In genomic region chr17:778096-778495, GRCh38 we compare ENCODE assay signal across 26 cellular contexts.
"Had no signal": no experiment of that assay in that cellular context is flagged by ENCODE, and none has a peak within 500 bp of the region (broad histone marks: within the 10 kb centered on the region; RNA-seq: fewer than 3 reads in every experiment).

No MANE protein-coding gene starts in this region.

- H3K27me3 ChIP-seq: brain microvascular endothelial cell, dorsolateral prefrontal cortex, esophagus squamous epithelium, gastroesophageal sphincter had no signal

- H3K9me3 ChIP-seq: esophagus squamous epithelium, gastroesophageal sphincter had no signal

- H3K9me3 Mint-ChIP-seq: activated CD4-positive, alpha-beta memory T cell treated with anti-CD3 and anti-CD28 coated beads for 36 hours; activated CD4-positive, alpha-beta T cell treated with anti-CD3 and anti-CD28 coated beads, Interleukin-2, amount 10 ng/mL, durations not matched to agents 24 days and 14 days; activated naive CD4-positive, alpha-beta T cell treated with anti-CD3 and anti-CD28 coated beads, Interleukin-2, amount 10 ng/mL, durations not matched to agents 7 days and 5 days; activated T-cell treated with anti-CD3 and anti-CD28 coated beads, Interleukin-2, amount 50 U/mL, for 4 hours; activated T-helper 1 cell treated with anti-CD3 and anti-CD28 coated beads, Interleukin-12 subunit alpha, Interleukin-12 subunit beta, Interleukin-2, Interleukin-4 antibody, amounts not matched to agents 30 ng/mL and 10 ng/mL and 1 ng/mL, durations not matched to agents 14 hours and 24 hours and 36 hours; activated T-helper 2 cell treated with anti-CD3 and anti-CD28 coated beads, Interferon-gamma antibody, Interleukin-2, Interleukin-4, amounts not matched to agents 10 μg/mL and 5 μg/mL and 100 μg/mL, durations not matched to agents 14 hours and 24 hours and 36 hours; central memory CD8-positive, alpha-beta T cell; dendritic cell treated with granulocyte-macrophage colony-stimulating factor and Interleukin-4, amounts not matched to agents 40 ng/mL and 50 ng/mL, for 4 days; endodermal cell had no signal

- H3K27me3 Mint-ChIP-seq: activated CD4-positive, alpha-beta memory T cell treated with anti-CD3 and anti-CD28 coated beads for 36 hours; activated CD4-positive, alpha-beta T cell treated with anti-CD3 and anti-CD28 coated beads for 36 hours; activated CD4-positive, alpha-beta T cell treated with anti-CD3 and anti-CD28 coated beads, Interleukin-2, amount 10 ng/mL, durations not matched to agents 24 days and 14 days; activated naive CD4-positive, alpha-beta T cell treated with anti-CD3 and anti-CD28 coated beads, Interleukin-2, amount 10 ng/mL, durations not matched to agents 7 days and 5 days; activated naive CD8-positive, alpha-beta T cell; central memory CD8-positive, alpha-beta T cell; dendritic cell treated with granulocyte-macrophage colony-stimulating factor and Interleukin-4, amounts not matched to agents 40 ng/mL and 50 ng/mL, for 4 days had no signal

- ATAC-seq: activated CD4-positive, alpha-beta T cell treated with anti-CD3 and anti-CD28 coated beads for 36 hours; activated T-cell treated with anti-CD3 and anti-CD28 coated beads, Interleukin-2, amount 50 U/mL, for 4 hours; gastroesophageal sphincter had no signal

- H3K27ac Mint-ChIP-seq: activated CD4-positive, alpha-beta memory T cell treated with anti-CD3 and anti-CD28 coated beads for 36 hours; activated CD4-positive, alpha-beta T cell treated with anti-CD3 and anti-CD28 coated beads for 36 hours; activated CD4-positive, alpha-beta T cell treated with anti-CD3 and anti-CD28 coated beads, Interleukin-2, amount 10 ng/mL, durations not matched to agents 24 days and 14 days; activated naive CD4-positive, alpha-beta T cell treated with anti-CD3 and anti-CD28 coated beads, Interleukin-2, amount 10 ng/mL, durations not matched to agents 7 days and 5 days; activated naive CD8-positive, alpha-beta T cell; activated T-helper 1 cell treated with anti-CD3 and anti-CD28 coated beads, Interleukin-12 subunit alpha, Interleukin-12 subunit beta, Interleukin-2, Interleukin-4 antibody, amounts not matched to agents 30 ng/mL and 10 ng/mL and 1 ng/mL, durations not matched to agents 14 hours and 24 hours and 36 hours; activated T-helper 2 cell treated with anti-CD3 and anti-CD28 coated beads, Interferon-gamma antibody, Interleukin-2, Interleukin-4, amounts not matched to agents 10 μg/mL and 5 μg/mL and 100 μg/mL, durations not matched to agents 14 hours and 24 hours and 36 hours; dendritic cell treated with granulocyte-macrophage colony-stimulating factor and Interleukin-4, amounts not matched to agents 40 ng/mL and 50 ng/mL, for 4 days; endodermal cell had no signal

- H3K4me3 ChIP-seq: coronary artery, dorsolateral prefrontal cortex, esophagus squamous epithelium, gastroesophageal sphincter had no signal

- H3K4me3 Mint-ChIP-seq: activated CD4-positive, alpha-beta memory T cell treated with anti-CD3 and anti-CD28 coated beads for 36 hours; activated CD4-positive, alpha-beta T cell treated with anti-CD3 and anti-CD28 coated beads for 36 hours; activated CD4-positive, alpha-beta T cell treated with anti-CD3 and anti-CD28 coated beads, Interleukin-2, amount 10 ng/mL, durations not matched to agents 24 days and 14 days; activated naive CD4-positive, alpha-beta T cell treated with anti-CD3 and anti-CD28 coated beads, Interleukin-2, amount 10 ng/mL, durations not matched to agents 7 days and 5 days; activated T-cell treated with anti-CD3 and anti-CD28 coated beads, Interleukin-2, amount 50 U/mL, for 4 hours; central memory CD8-positive, alpha-beta T cell; dendritic cell treated with granulocyte-macrophage colony-stimulating factor and Interleukin-4, amounts not matched to agents 40 ng/mL and 50 ng/mL, for 4 days; endodermal cell had no signal

- H3K27ac ChIP-seq: brain microvascular endothelial cell, coronary artery, dorsolateral prefrontal cortex, epithelial cell of prostate, esophagus squamous epithelium, gastroesophageal sphincter had no signal

- DNase-seq: activated CD4-positive, alpha-beta memory T cell treated with anti-CD3 and anti-CD28 coated beads for 36 hours; activated CD4-positive, alpha-beta T cell treated with anti-CD3 and anti-CD28 coated beads for 36 hours; activated CD4-positive, alpha-beta T cell treated with anti-CD3 and anti-CD28 coated beads, Interleukin-2, amount 10 ng/mL, durations not matched to agents 24 days and 14 days; activated CD4-positive, CD25-positive, alpha-beta regulatory T cell; activated CD4-positive, CD25-positive, alpha-beta regulatory T cell treated with anti-CD3 and anti-CD28 coated beads, Interleukin-2, amount 50 U/mL, for 72 hours; activated CD8-positive, alpha-beta memory T cell treated with anti-CD3 and anti-CD28 coated beads for 24 hours; activated effector memory CD4-positive, alpha-beta T cell treated with anti-CD3 and anti-CD28 coated beads, Interleukin-2, amount 50 U/mL, for 16 hours; activated naive CD4-positive, alpha-beta T cell treated with anti-CD3 and anti-CD28 coated beads, Interleukin-2, amount 10 ng/mL, durations not matched to agents 7 days and 5 days; activated T-cell treated with anti-CD3 and anti-CD28 coated beads, Interleukin-2, amount 50 U/mL, for 4 hours; amniotic stem cell; anterior cingulate cortex; brain microvascular endothelial cell; dorsolateral prefrontal cortex; effector memory CD4-positive, alpha-beta T cell; endodermal cell; esophagus squamous epithelium; foreskin melanocyte; T-helper 2 cell had no signal
